23 cellular contexts compared by ENCODE assay signal in the genomic region with DNA sequence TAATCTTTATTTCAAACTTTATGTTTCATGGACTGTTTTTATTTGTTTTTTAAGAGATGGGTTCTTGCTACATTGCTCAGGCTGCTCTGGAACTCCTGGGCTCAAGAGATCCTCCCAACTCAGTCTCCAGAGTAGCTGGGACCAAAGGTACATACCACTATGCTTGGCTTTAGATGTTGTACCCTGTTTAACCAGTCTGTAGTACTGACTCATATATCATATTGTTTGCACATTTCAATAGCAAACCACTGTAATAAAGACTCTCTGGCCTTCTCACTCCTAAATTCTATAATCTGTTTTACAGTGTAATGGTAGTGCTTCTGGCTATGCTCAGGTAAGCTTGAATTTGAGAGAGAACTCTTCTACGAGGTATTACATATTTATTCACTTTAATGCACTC.
"Had no signal": no experiment of that assay in that cellular context is flagged by ENCODE, and none has a peak within 500 bp of the region (broad histone marks: within the 10 kb centered on the region; RNA-seq: fewer than 3 reads in every experiment).

No MANE protein-coding gene starts in this region.

- H3K27ac ChIP-seq: colonic mucosa, esophagus squamous epithelium, gastrocnemius medialis, heart right ventricle, left lung, lower lobe of right lung had no signal

- H3K27me3 Mint-ChIP-seq: dendritic cell treated with granulocyte-macrophage colony-stimulating factor and Interleukin-4, amounts not matched to agents 40 ng/mL and 50 ng/mL, for 4 days; effector memory CD8-positive, alpha-beta T cell; naive B cell; naive thymus-derived CD8-positive, alpha-beta T cell had no signal

- ATAC-seq: effector memory CD8-positive, alpha-beta T cell; gastrocnemius medialis; heart right ventricle; left cardiac atrium; left lung; left ventricle myocardium superior; lower lobe of right lung; mucosa of descending colon; naive thymus-derived CD8-positive, alpha-beta T cell had no signal

- H3K27ac Mint-ChIP-seq: dendritic cell treated with granulocyte-macrophage colony-stimulating factor and Interleukin-4, amounts not matched to agents 40 ng/mL and 50 ng/mL, for 4 days; effector memory CD8-positive, alpha-beta T cell; endodermal cell; mesothelial cell of epicardium; naive B cell; naive thymus-derived CD8-positive, alpha-beta T cell had no signal

- H3K9me3 ChIP-seq: colonic mucosa, esophagus squamous epithelium, gastrocnemius medialis, heart right ventricle, left lung, lower lobe of right lung, mucosa of descending colon had no signal

- H3K4me3 Mint-ChIP-seq: dendritic cell treated with granulocyte-macrophage colony-stimulating factor and Interleukin-4, amounts not matched to agents 40 ng/mL and 50 ng/mL, for 4 days; effector memory CD8-positive, alpha-beta T cell; endodermal cell; mesothelial cell of epicardium; naive B cell; naive thymus-derived CD8-positive, alpha-beta T cell had no signal

- DNase-seq: colonic mucosa; cortex of kidney; effector CD8-positive, alpha-beta T cell; effector memory CD8-positive, alpha-beta T cell; endodermal cell; esophagus squamous epithelium; foreskin fibroblast; foreskin melanocyte; gastrocnemius medialis; glutamatergic neuron; head of caudate nucleus; heart right ventricle; hippocampal formation; left cardiac atrium; left lung; left ventricle myocardium superior; lower lobe of right lung; mesenchymal stem cell; mucosa of descending colon; naive B cell; naive thymus-derived CD8-positive, alpha-beta T cell had no signal

- H3K36me3 Mint-ChIP-seq: naive B cell; naive thymus-derived CD8-positive, alpha-beta T cell had no signal

- H3K4me1 ChIP-seq: colonic mucosa, esophagus squamous epithelium, gastrocnemius medialis, heart right ventricle, left lung, lower lobe of right lung had no signal

- H3K4me1 Mint-ChIP-seq: endodermal cell; mesothelial cell of epicardium; naive B cell; naive thymus-derived CD8-positive, alpha-beta T cell had no signal

- H3K4me3 ChIP-seq: colonic mucosa, esophagus squamous epithelium, gastrocnemius medialis, heart right ventricle, left lung, lower lobe of right lung, mucosa of descending colon had no signal

- H3K27me3 ChIP-seq: colonic mucosa, esophagus squamous epithelium, gastrocnemius medialis, heart right ventricle, left lung had no signal

- H3K36me3 ChIP-seq: colonic mucosa, esophagus squamous epithelium, gastrocnemius medialis, heart right ventricle, left lung, lower lobe of right lung had no signal

- H3K9me3 Mint-ChIP-seq: dendritic cell treated with granulocyte-macrophage colony-stimulating factor and Interleukin-4, amounts not matched to agents 40 ng/mL and 50 ng/mL, for 4 days; endodermal cell had no signal
